Comparison of ENCODE assay signal across 8 cellular contexts in genomic region chr1:40692429-40692905, GRCh38. TPM values are rescaled to one million over a fixed set of nuclear protein-coding genes. Genes with fewer than 3 reads are reported as not detected.
DNase-seq lines count a peak whose midpoint lies in the region; ATAC-seq and TF ChIP-seq lines count a peak whose summit lies in the region.

No MANE protein-coding gene starts in this region.

- H3K27ac Mint-ChIP-seq in activated CD4-positive, alpha-beta memory T cell treated with anti-CD3 and anti-CD28 coated beads for 36 hours: peak overlapping the region; percentile 90
- peak overlapping the region; percentile 100 for H3K27ac Mint-ChIP-seq in progenitor cell of endocrine pancreas

- peak overlapping the region; percentile 96 for H3K4me3 ChIP-seq in left ventricle myocardium inferior

- H3K9me3 ChIP-seq in left ventricle myocardium inferior (replicated peaks): no peaks in the 10 kb centered on the region

- CTCF ChIA-PET in activated CD4-positive, alpha-beta memory T cell treated with anti-CD3 and anti-CD28 coated beads for 36 hours (lab: Charles Lee): interaction anchor here (0.6 to 3.7 kb wide), 6 partner anchors 9 to 160 kb away, joined by 3 to 34 read pairs (median 7); partner anchors contain the start of gene ZNF684

- peaks cover 75% of the 10 kb centered on the region for H3K4me1 ChIP-seq in left ventricle myocardium inferior

- H3K27me3 ChIP-seq in left ventricle myocardium inferior (ENCODE audit: low read depth): no peaks in the 10 kb centered on the region

- intact Hi-C loops in activated CD4-positive, alpha-beta memory T cell treated with anti-CD3 and anti-CD28 coated beads for 36 hours (cut with micrococcal nuclease): loop anchor here (1.0 to 10.0 kb wide), 8 partner anchors 24 to 652 kb away; partner anchors contain the start of genes CAP1, CTPS1, ZFP69B and ZNF684
- intact Hi-C loops in left ventricle myocardium inferior (cut with micrococcal nuclease): no loop called here

- TF ChIP-seq CTCF in left ventricle myocardium inferior (IDR thresholded peaks at IDR 0.05; ENCODE audit: borderline replicate concordance) (no peak), progenitor cell of endocrine pancreas (IDR thresholded peaks at IDR 0.05; ENCODE audit: unreplicated experiment) (no peak)

- ATAC-seq in HG02885 (IDR thresholded peaks at IDR 0.05; ENCODE audit: poor library complexity, unreplicated experiment): peak; percentile 18
- ATAC-seq in GM18520 (IDR thresholded peaks at IDR 0.05; ENCODE audit: unreplicated experiment): no peak

- POLR2A ChIA-PET in activated CD4-positive, alpha-beta memory T cell treated with anti-CD3 and anti-CD28 coated beads for 36 hours (lab: Charles Lee): interaction anchor here (0.8 to 2.2 kb wide), 11 partner anchors 9 to 292 kb away, joined by 3 to 15 read pairs (median 4); partner anchors contain the start of genes CITED4, CTPS1, ZFP69B and ZNF684

- H3K36me3 ChIP-seq in left ventricle myocardium inferior: no peaks in the 10 kb centered on the region

- DNase-seq in DMS 273 (lab: John Stamatoyannopoulos, UW; ENCODE audit: unreplicated experiment): peak; percentile 100
- DNase-seq in activated CD4-positive, alpha-beta memory T cell treated with anti-CD3 and anti-CD28 coated beads for 36 hours: no peak
- DNase-seq in left ventricle myocardium inferior: no peak
- DNase-seq in progenitor cell of endocrine pancreas (ENCODE audit: low spot score, unreplicated experiment): no peak
- no peak for DNase-seq in HK-2 (ENCODE audit: unreplicated experiment)
- DNase-seq in EL: no peak

- H3K4me3 Mint-ChIP-seq in activated CD4-positive, alpha-beta memory T cell treated with anti-CD3 and anti-CD28 coated beads for 36 hours: peak overlapping the region; percentile 90
- H3K4me3 Mint-ChIP-seq in progenitor cell of endocrine pancreas (ENCODE audit: low read depth): peak overlapping the region; percentile 98

- peak overlapping the region; percentile 100 for H3K27ac ChIP-seq in left ventricle myocardium inferior (replicated peaks)

- no peaks in the 10 kb centered on the region for H3K27me3 Mint-ChIP-seq in activated CD4-positive, alpha-beta memory T cell treated with anti-CD3 and anti-CD28 coated beads for 36 hours
- no peaks in the 10 kb centered on the region for H3K27me3 Mint-ChIP-seq in progenitor cell of endocrine pancreas

- H3K9me3 Mint-ChIP-seq in activated CD4-positive, alpha-beta memory T cell treated with anti-CD3 and anti-CD28 coated beads for 36 hours: no peaks in the 10 kb centered on the region
- H3K9me3 Mint-ChIP-seq in progenitor cell of endocrine pancreas (ENCODE audit: low read depth): no peaks in the 10 kb centered on the region

- H3K4me1 Mint-ChIP-seq in activated CD4-positive, alpha-beta memory T cell treated with anti-CD3 and anti-CD28 coated beads for 36 hours (ENCODE audit: low read depth): peaks cover 66% of the 10 kb centered on the region
- H3K4me1 Mint-ChIP-seq in progenitor cell of endocrine pancreas (ENCODE audit: low read depth): peaks cover 27% of the 10 kb centered on the region

- peaks cover 17% of the 10 kb centered on the region for H3K36me3 Mint-ChIP-seq in activated CD4-positive, alpha-beta memory T cell treated with anti-CD3 and anti-CD28 coated beads for 36 hours
- peaks cover 3% of the 10 kb centered on the region for H3K36me3 Mint-ChIP-seq in progenitor cell of endocrine pancreas (ENCODE audit: insufficient read depth)

RNA-seq across cellular contexts. Expression of gene NFYC, which starts 1.0 kb away (rescaled TPM):
- 10 to 100 TPM; 52.6 to 61.7 TPM for total RNA-seq in activated CD4-positive, alpha-beta memory T cell treated with anti-CD3 and anti-CD28 coated beads for 36 hours
- 62.2 TPM for total RNA-seq in left ventricle myocardium inferior
- 73.4 and 74.9 TPM in 2 replicates for total RNA-seq in progenitor cell of endocrine pancreas

RNA-seq across cellular contexts. Expression of gene RIMS3, which starts 27.0 kb away (rescaled TPM):
- total RNA-seq in activated CD4-positive, alpha-beta memory T cell treated with anti-CD3 and anti-CD28 coated beads for 36 hours: 1 to 10 TPM; 3.7 to 4.0 TPM
- 0.74 TPM for total RNA-seq in left ventricle myocardium inferior
- 7.0 and 7.2 TPM in 2 replicates for total RNA-seq in progenitor cell of endocrine pancreas
